Comparison of ENCODE assay signal across 14 cellular contexts in the genomic region with DNA sequence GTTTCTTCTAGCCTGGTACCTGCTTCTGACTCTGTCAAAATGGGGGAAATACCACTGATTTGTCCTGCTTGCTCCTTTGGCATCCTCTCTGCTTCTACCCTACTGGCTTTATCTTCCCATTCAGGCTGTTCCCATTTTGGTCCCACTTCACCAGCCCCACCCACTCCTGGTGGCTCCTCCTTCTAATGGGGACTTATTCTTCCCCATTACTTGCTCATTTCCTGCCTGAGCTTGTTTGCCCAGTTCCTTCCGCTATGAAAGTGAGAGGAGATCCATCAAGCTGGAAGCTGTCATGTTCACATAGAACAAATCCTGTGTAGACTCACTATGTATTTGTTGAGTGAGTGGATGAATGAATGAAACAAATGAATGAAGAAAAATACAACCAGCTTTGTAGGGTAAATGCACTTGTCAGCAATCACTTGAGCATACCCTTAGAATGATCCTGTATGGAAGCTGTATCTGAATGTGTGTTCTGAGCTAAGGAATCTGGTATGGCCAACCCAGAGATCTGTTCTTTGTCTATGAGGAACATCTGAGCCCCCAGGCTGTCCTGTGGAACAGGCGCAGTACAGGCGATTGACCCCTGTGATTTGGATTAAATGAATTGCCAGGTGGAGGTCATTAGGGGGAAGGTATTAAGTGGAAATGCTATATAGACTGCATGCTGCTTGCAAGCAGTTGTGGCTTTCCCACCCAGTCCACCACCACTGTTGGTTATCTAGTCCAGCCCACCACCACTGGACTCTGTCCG.
DNase-seq lines count a peak whose midpoint lies in the region; ATAC-seq and TF ChIP-seq lines count a peak whose summit lies in the region.
"Had no signal": no experiment of that assay in that cellular context is flagged by ENCODE, and none has a peak within 500 bp of the region (broad histone marks: within the 10 kb centered on the region; RNA-seq: fewer than 3 reads in every experiment).

No MANE protein-coding gene starts in this region.

- intact Hi-C loops in heart left ventricle (cut with DNase I) (loop anchor here in 2 of 10 donors (10.0 kb wide), 1 partner anchor 82 kb away; no protein-coding TSS in a partner anchor), cardiac septum (cut with DNase I) (no loop called here), PC-3 (cut with micrococcal nuclease) (no loop called here)

- peaks cover 11% of the 10 kb centered on the region for H3K27me3 Mint-ChIP-seq in activated T-cell treated with anti-CD3 and anti-CD28 coated beads, Interleukin-2, amount 50 U/mL, for 24 hours

- H3K9ac ChIP-seq in PC-3 (ENCODE audit: low read length) = no peak overlapping the region

- H3K36me3 Mint-ChIP-seq in stimulated activated effector memory CD8-positive, alpha-beta T cell treated with anti-CD3 and anti-CD28 coated beads, Interleukin-12 subunit alpha, Interleukin-12 subunit beta, amount 100 ng/mL, for 72 hours = no peaks in the 10 kb centered on the region
- no peaks in the 10 kb centered on the region for H3K36me3 Mint-ChIP-seq in activated T-cell treated with anti-CD3 and anti-CD28 coated beads, Interleukin-2, amount 50 U/mL, for 24 hours (ENCODE audit: low read depth)

- H3K9me3 Mint-ChIP-seq in stimulated activated effector memory CD8-positive, alpha-beta T cell treated with anti-CD3 and anti-CD28 coated beads, Interleukin-12 subunit alpha, Interleukin-12 subunit beta, amount 100 ng/mL, for 72 hours = no peaks in the 10 kb centered on the region
- no peaks in the 10 kb centered on the region for H3K9me3 Mint-ChIP-seq in activated T-cell treated with anti-CD3 and anti-CD28 coated beads, Interleukin-2, amount 50 U/mL, for 24 hours
- H3K9me3 Mint-ChIP-seq: dendritic cell treated with granulocyte-macrophage colony-stimulating factor and Interleukin-4, amounts not matched to agents 40 ng/mL and 50 ng/mL, for 4 days had no signal

- no peak overlapping the region for H3K4me2 ChIP-seq in PC-3 (ENCODE audit: low read length)

- no peak for TF ChIP-seq CTCF in heart left ventricle (IDR thresholded peaks at IDR 0.05)
- no peak for TF ChIP-seq CTCF in PC-3 (conservative IDR thresholded peaks at IDR 0.05; ENCODE audit: low read depth, low read length)

- H3F3A ChIP-seq in PC-3 (ENCODE audit: low read length, unreplicated experiment) = no peaks in the 10 kb centered on the region

- no peaks in the 10 kb centered on the region for H3K9me3 ChIP-seq in heart left ventricle
- H3K9me3 ChIP-seq in PC-3 (ENCODE audit: low read length) = no peaks in the 10 kb centered on the region
- H3K9me3 ChIP-seq: Peyer's patch, psoas muscle, tibial nerve had no signal

- H3K27ac ChIP-seq in heart left ventricle = no peak overlapping the region
- H3K27ac ChIP-seq in PC-3 (ENCODE audit: low read length) = no peak overlapping the region
- H3K27ac ChIP-seq: Peyer's patch, psoas muscle, tibial nerve had no signal

- no peaks in the 10 kb centered on the region for H3K4me1 Mint-ChIP-seq in stimulated activated effector memory CD8-positive, alpha-beta T cell treated with anti-CD3 and anti-CD28 coated beads, Interleukin-12 subunit alpha, Interleukin-12 subunit beta, amount 100 ng/mL, for 72 hours
- no peaks in the 10 kb centered on the region for H3K4me1 Mint-ChIP-seq in activated T-cell treated with anti-CD3 and anti-CD28 coated beads, Interleukin-2, amount 50 U/mL, for 24 hours (ENCODE audit: low read depth)

- POLR2A ChIA-PET in PC-3 (lab: Charles Lee; ENCODE audit: unreplicated experiment) = no interaction called here

- TF ChIP-seq POLR2A in heart left ventricle (IDR thresholded peaks at IDR 0.05) = no peak

- H4K20me1 ChIP-seq in PC-3 (ENCODE audit: low read length) = no peaks in the 10 kb centered on the region

- H3K36me3 ChIP-seq in heart left ventricle (no peaks in the 10 kb centered on the region), PC-3 (ENCODE audit: low read depth, low read length) (no peaks in the 10 kb centered on the region)
- H3K36me3 ChIP-seq: Peyer's patch, tibial nerve had no signal

- H3K4me1 ChIP-seq in heart left ventricle (peaks cover 0 to 27% (median 9%) of the 10 kb centered on the region in 12 donors), PC-3 (ENCODE audit: insufficient read depth, low read length) (no peaks in the 10 kb centered on the region)
- H3K4me1 ChIP-seq: Peyer's patch, psoas muscle had no signal

- 84 to 96% (median 88%) methylated on average over 4 of the region's 4 CpGs for WGBS in heart left ventricle, 4 donors

- peak in 4 of 5 donors; percentile 16 to 62 (median 30) for DNase-seq in heart left ventricle
- no peak for DNase-seq in cardiac septum (ENCODE audit: low spot score)
- DNase-seq in PC-3 = peak; percentile 14
- DNase-seq in globus pallidus (ENCODE audit: low spot score) = peak; percentile 24
- DNase-seq in ureter (ENCODE audit: low spot score) = peak; percentile 50
- DNase-seq in stimulated activated effector memory CD8-positive, alpha-beta T cell treated with anti-CD3 and anti-CD28 coated beads, Interleukin-12 subunit alpha, Interleukin-12 subunit beta, amount 100 ng/mL, for 72 hours (ENCODE audit: low spot score in 2 of 2) = no peak
- no peak for DNase-seq in activated T-cell treated with anti-CD3 and anti-CD28 coated beads, Interleukin-2, amount 50 U/mL, for 24 hours
- DNase-seq in COR-L47 (lab: John Stamatoyannopoulos, UW) = no peak
- DNase-seq: amniotic stem cell; Peyer's patch; stimulated activated CD4-positive, alpha-beta T cell treated with anti-CD3 and anti-CD28 coated beads, Interleukin-1b, Interleukin-23, amount 100 ng/mL, for 48 hours had no signal

- H3K4me3 ChIP-seq in heart left ventricle (no peak overlapping the region), PC-3 (ENCODE audit: low read length) (no peak overlapping the region)
- H3K4me3 ChIP-seq: Peyer's patch, psoas muscle, tibial nerve had no signal

- no peaks in the 10 kb centered on the region for H3K27me3 ChIP-seq in heart left ventricle
- H3K27me3 ChIP-seq in PC-3 (ENCODE audit: low read length) = peaks cover 8% of the 10 kb centered on the region; the same call in 1 of the 2 replicates
- H3K27me3 ChIP-seq: Peyer's patch, tibial nerve had no signal

- CTCF ChIA-PET in PC-3 (lab: Charles Lee) = no interaction called here

- no peaks in the 10 kb centered on the region for H3K79me2 ChIP-seq in PC-3 (ENCODE audit: low read length)

- no peak overlapping the region for H2AFZ ChIP-seq in PC-3 (ENCODE audit: low read length)

- H3K27ac Mint-ChIP-seq in stimulated activated effector memory CD8-positive, alpha-beta T cell treated with anti-CD3 and anti-CD28 coated beads, Interleukin-12 subunit alpha, Interleukin-12 subunit beta, amount 100 ng/mL, for 72 hours = no peak overlapping the region
- H3K27ac Mint-ChIP-seq in activated T-cell treated with anti-CD3 and anti-CD28 coated beads, Interleukin-2, amount 50 U/mL, for 24 hours = no peak overlapping the region
- H3K27ac Mint-ChIP-seq: dendritic cell treated with granulocyte-macrophage colony-stimulating factor and Interleukin-4, amounts not matched to agents 40 ng/mL and 50 ng/mL, for 4 days had no signal

- H3K4me3 Mint-ChIP-seq in stimulated activated effector memory CD8-positive, alpha-beta T cell treated with anti-CD3 and anti-CD28 coated beads, Interleukin-12 subunit alpha, Interleukin-12 subunit beta, amount 100 ng/mL, for 72 hours = no peak overlapping the region
- H3K4me3 Mint-ChIP-seq in activated T-cell treated with anti-CD3 and anti-CD28 coated beads, Interleukin-2, amount 50 U/mL, for 24 hours = no peak overlapping the region
- H3K4me3 Mint-ChIP-seq: dendritic cell treated with granulocyte-macrophage colony-stimulating factor and Interleukin-4, amounts not matched to agents 40 ng/mL and 50 ng/mL, for 4 days had no signal

- H3K9me2 ChIP-seq in PC-3 (replicated peaks; ENCODE audit: low read length) = no peaks in the 10 kb centered on the region

- BruUV-seq in PC-3 (replicated peaks; lab: Mats Ljungman, UMichigan) = no TSS peak

- ATAC-seq in heart left ventricle = peak in 3 of 4 donors; percentile 45 to 54 (median 45)
- no peak for ATAC-seq in PC-3
- no peak for ATAC-seq in stimulated activated effector memory CD8-positive, alpha-beta T cell treated with anti-CD3 and anti-CD28 coated beads, Interleukin-12 subunit alpha, Interleukin-12 subunit beta, amount 100 ng/mL, for 72 hours
- ATAC-seq: psoas muscle had no signal

Comparison
In these comparisons a context has a peak if more than half of its experiments do, and no peak if none do; other contexts are left out.
1. DNase-seq: peak in heart left ventricle (4 of 5), PC-3 (single experiment), globus pallidus (single experiment) and ureter (single experiment); none in cardiac septum (single experiment), stimulated activated effector memory CD8-positive, alpha-beta T cell treated with anti-CD3 and anti-CD28 coated beads, Interleukin-12 subunit alpha, Interleukin-12 subunit beta, amount 100 ng/mL, for 72 hours (0 of 2), activated T-cell treated with anti-CD3 and anti-CD28 coated beads, Interleukin-2, amount 50 U/mL, for 24 hours (single experiment) and COR-L47 (single experiment).
2. ATAC-seq: peak in heart left ventricle (3 of 4); none in PC-3 (single experiment) and stimulated activated effector memory CD8-positive, alpha-beta T cell treated with anti-CD3 and anti-CD28 coated beads, Interleukin-12 subunit alpha, Interleukin-12 subunit beta, amount 100 ng/mL, for 72 hours (single experiment).